Comparison of ENCODE assay signal across 13 cellular contexts in the genomic region with DNA sequence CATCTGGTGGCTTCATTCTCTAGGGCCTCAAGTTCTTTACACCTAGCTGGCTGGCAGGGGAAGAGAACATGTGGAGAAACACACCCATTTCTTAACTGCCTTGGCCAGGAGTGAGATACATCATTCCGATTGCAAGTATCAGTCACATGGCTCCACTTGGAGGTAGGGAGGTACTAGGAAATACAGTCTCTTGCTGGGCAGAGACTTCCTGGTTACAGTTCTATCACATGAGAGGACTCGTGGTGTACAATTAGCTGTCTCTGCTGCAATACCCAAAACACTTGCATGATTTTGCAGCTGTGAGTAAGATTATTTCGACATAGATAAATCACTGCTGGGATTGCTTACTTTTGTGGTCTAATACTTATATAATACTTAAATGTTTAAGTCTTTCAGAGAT. TPM values are rescaled to one million over a fixed set of nuclear protein-coding genes. Genes with fewer than 3 reads are reported as not detected.
DNase-seq lines count a peak whose midpoint lies in the region; ATAC-seq, FAIRE-seq and TF ChIP-seq lines count a peak whose summit lies in the region.
"Had no signal": no experiment of that assay in that cellular context is flagged by ENCODE, and none has a peak within 500 bp of the region (broad histone marks: within the 10 kb centered on the region; RNA-seq: fewer than 3 reads in every experiment).

No MANE protein-coding gene starts in this region.

- H3K36me3 ChIP-seq in PC-9 (ENCODE audit: low read depth) (no peaks in the 10 kb centered on the region), small intestine (ENCODE audit: control insufficient read depth in 2 of 2, insufficient read depth in 2 of 2, low read length in 2 of 2) (no peaks in the 10 kb centered on the region)
- H3K36me3 ChIP-seq: esophagus muscularis mucosa, thoracic aorta had no signal

- H3K4me1 Mint-ChIP-seq in stimulated activated naive CD8-positive, alpha-beta T cell treated with anti-CD3 and anti-CD28 coated beads, Interleukin-15, amount 100 ng/mL, for 72 hours, result peaks cover 4% of the 10 kb centered on the region

- peak overlapping the region; percentile 95 for H3K27ac ChIP-seq in PC-9
- H3K27ac ChIP-seq in small intestine (ENCODE audit: low read depth in 1 of 2, low read length in 1 of 2), result no peak overlapping the region
- H3K27ac ChIP-seq: esophagus muscularis mucosa, thoracic aorta had no signal

- H3K9me2 ChIP-seq in PC-9 (ENCODE audit: insufficient read depth), result no peaks in the 10 kb centered on the region

- H3K4me3 ChIP-seq in PC-9 (no peak overlapping the region), small intestine (ENCODE audit: low read depth in 1 of 2, low read length in 2 of 2) (no peak overlapping the region)
- H3K4me3 ChIP-seq: esophagus muscularis mucosa, thoracic aorta had no signal

- FAIRE-seq in small intestine (lab: Jason Lieb, UNC), result no peak

- no peaks in the 10 kb centered on the region for H3K27me3 ChIP-seq in PC-9 (ENCODE audit: insufficient read depth, low read depth)
- no peaks in the 10 kb centered on the region for H3K27me3 ChIP-seq in small intestine (ENCODE audit: control insufficient read depth in 2 of 2, insufficient read depth in 2 of 2, low read length in 2 of 2)
- H3K27me3 ChIP-seq: esophagus muscularis mucosa had no signal

- no peaks in the 10 kb centered on the region for H3K27me3 Mint-ChIP-seq in stimulated activated naive CD8-positive, alpha-beta T cell treated with anti-CD3 and anti-CD28 coated beads, Interleukin-15, amount 100 ng/mL, for 72 hours
- H3K27me3 Mint-ChIP-seq: activated naive CD8-positive, alpha-beta T cell treated with anti-CD3 and anti-CD28 coated beads, Interleukin-2, amount 50 U/mL, for 24 hours had no signal

- H4K20me1 ChIP-seq in PC-9 (ENCODE audit: insufficient read depth), result no peaks in the 10 kb centered on the region

- H3K4me1 ChIP-seq in PC-9 (replicated peaks; ENCODE audit: insufficient read depth) (peaks cover 20% of the 10 kb centered on the region), small intestine (ENCODE audit: control insufficient read depth in 2 of 2, insufficient read depth in 1 of 2, low read depth in 1 of 2, low read length in 1 of 2) (no peaks in the 10 kb centered on the region)
- H3K4me1 ChIP-seq: esophagus muscularis mucosa had no signal

- peak overlapping the region; percentile 45; the same call in 1 of the 2 replicates for H2AFZ ChIP-seq in PC-9

- TF ChIP-seq CTCF in PC-9 (conservative IDR thresholded peaks at IDR 0.05), result no peak

- peak overlapping the region; percentile 37; the same call in 1 of the 2 replicates for H3K4me2 ChIP-seq in PC-9

- POLR2A ChIA-PET in PC-9 (lab: Charles Lee; ENCODE audit: unreplicated experiment), result no interaction called here

- no TSS peak for BruUV-seq in PC-9 (replicated peaks; lab: Mats Ljungman, UMichigan)

- intact Hi-C loops in PC-9 (cut with micrococcal nuclease; ENCODE audit: unreplicated experiment), result no loop called here

- no peaks in the 10 kb centered on the region for H3K9me3 Mint-ChIP-seq in stimulated activated naive CD8-positive, alpha-beta T cell treated with anti-CD3 and anti-CD28 coated beads, Interleukin-15, amount 100 ng/mL, for 72 hours
- H3K9me3 Mint-ChIP-seq: activated naive CD8-positive, alpha-beta T cell treated with anti-CD3 and anti-CD28 coated beads, Interleukin-2, amount 50 U/mL, for 24 hours had no signal

- peaks cover 20% of the 10 kb centered on the region for H3F3A ChIP-seq in PC-9 (ENCODE audit: insufficient read depth, low read depth)

- H3K9me3 ChIP-seq in PC-9 (ENCODE audit: insufficient read depth, low read depth), result no peaks in the 10 kb centered on the region
- no peaks in the 10 kb centered on the region for H3K9me3 ChIP-seq in small intestine (ENCODE audit: control insufficient read depth, low read depth)
- H3K9me3 ChIP-seq: esophagus muscularis mucosa, thoracic aorta had no signal

- no peaks in the 10 kb centered on the region for H3K79me2 ChIP-seq in PC-9 (ENCODE audit: low read depth)

- 35 to 43% (median 41%) methylated on average over 3 of the region's 3 CpGs for WGBS in small intestine, 3 donors

- H3K27ac Mint-ChIP-seq in stimulated activated naive CD8-positive, alpha-beta T cell treated with anti-CD3 and anti-CD28 coated beads, Interleukin-15, amount 100 ng/mL, for 72 hours, result peak overlapping the region in 1 of 2 donors; percentile 78
- H3K27ac Mint-ChIP-seq: activated naive CD8-positive, alpha-beta T cell treated with anti-CD3 and anti-CD28 coated beads, Interleukin-2, amount 50 U/mL, for 24 hours had no signal

- CTCF ChIA-PET in PC-9 (lab: Charles Lee), result interaction anchor here (0.7 kb wide), 1 partner anchor 885 kb away, joined by 5 read pairs; no protein-coding TSS in a partner anchor

- H3K4me3 Mint-ChIP-seq in stimulated activated naive CD8-positive, alpha-beta T cell treated with anti-CD3 and anti-CD28 coated beads, Interleukin-15, amount 100 ng/mL, for 72 hours, result no peak overlapping the region
- H3K4me3 Mint-ChIP-seq: activated naive CD8-positive, alpha-beta T cell treated with anti-CD3 and anti-CD28 coated beads, Interleukin-2, amount 50 U/mL, for 24 hours had no signal

- ATAC-seq in stimulated activated naive CD8-positive, alpha-beta T cell treated with anti-CD3 and anti-CD28 coated beads, Interleukin-15, amount 100 ng/mL, for 72 hours, result no peak
- no peak for ATAC-seq in GM18861 (IDR thresholded peaks at IDR 0.05; ENCODE audit: unreplicated experiment)
- ATAC-seq: activated naive CD8-positive, alpha-beta T cell treated with anti-CD3 and anti-CD28 coated beads, Interleukin-2, amount 50 U/mL, for 24 hours had no signal

- peak; percentile 46 for DNase-seq in DMS53 (lab: John Stamatoyannopoulos, UW)
- DNase-seq in DMS53 treated with DMSO at 0.1 percent for 48 hours (lab: John Stamatoyannopoulos, UW; ENCODE audit: unreplicated experiment), result no peak
- peak in 1 of 2 experiments; percentile 92 for DNase-seq in PC-9
- peak; percentile 99 for DNase-seq in fibroblast of peridontal ligament (ENCODE audit: extremely low read depth)
- DNase-seq in small intestine, result peak; percentile 74
- no peak for DNase-seq in stimulated activated naive CD8-positive, alpha-beta T cell treated with anti-CD3 and anti-CD28 coated beads, Interleukin-15, amount 100 ng/mL, for 72 hours
- no peak for DNase-seq in NCI-H524 (lab: John Stamatoyannopoulos, UW)
- DNase-seq: 8988T; activated CD4-positive, CD25-positive, alpha-beta regulatory T cell treated with anti-CD3 and anti-CD28 coated beads, Interleukin-2, amount 50 U/mL, for 72 hours; activated naive CD8-positive, alpha-beta T cell treated with anti-CD3 and anti-CD28 coated beads, Interleukin-2, amount 50 U/mL, for 24 hours had no signal

RNA-seq across cellular contexts. Expression of gene GTF2H5, which starts 51.1 kb away (rescaled TPM):
- 25.3 and 25.9 TPM in 2 replicates for total RNA-seq in PC-9 (2021)
- 1 to 10 TPM; 2.4 to 6.4 (median 3.6) TPM for polyA plus RNA-seq in small intestine

RNA-seq across cellular contexts. Expression of gene SERAC1, which starts 51.2 kb away (rescaled TPM):
- 4.1 and 4.9 TPM in 2 replicates for total RNA-seq in PC-9 (2021)
- polyA plus RNA-seq in small intestine, result 1 to 10 TPM; 3.7 to 5.4 (median 4.5) TPM

Comparison
In these comparisons a context has a peak if more than half of its experiments do, and no peak if none do; other contexts are left out.
1. DNase-seq: peak in DMS53 (single experiment), fibroblast of peridontal ligament (single experiment) and small intestine (single experiment); none in DMS53 treated with DMSO at 0.1 percent for 48 hours (single experiment), stimulated activated naive CD8-positive, alpha-beta T cell treated with anti-CD3 and anti-CD28 coated beads, Interleukin-15, amount 100 ng/mL, for 72 hours (0 of 2) and NCI-H524 (0 of 2).